Comparison of ENCODE assay signal across 11 cellular contexts in genomic region chr13:35694549-35695233, GRCh38.
"Had no signal": no experiment of that assay in that cellular context is flagged by ENCODE, and none has a peak within 500 bp of the region (broad histone marks: within the 10 kb centered on the region; RNA-seq: fewer than 3 reads in every experiment).

No MANE protein-coding gene starts in this region.

- ATAC-seq: effector memory CD8-positive, alpha-beta T cell; natural killer cell treated with Interleukin-12 subunit alpha and Interleukin-12 subunit beta and Interleukin-15 and Interleukin-18, amount 100 ng/mL, for 72 hours; right cardiac atrium had no signal

- H3K27ac ChIP-seq: epithelial cell of prostate had no signal

- DNase-seq: activated CD4-positive, CD25-positive, alpha-beta regulatory T cell treated with anti-CD3 and anti-CD28 coated beads, Interleukin-2, amount 50 U/mL, for 72 hours; activated naive CD8-positive, alpha-beta T cell treated with anti-CD3 and anti-CD28 coated beads for 36 hours; cerebellar nuclear complex; effector memory CD8-positive, alpha-beta T cell; foreskin melanocyte; kidney glomerular epithelial cell; mesendoderm; occipital lobe had no signal
